Comparison of ENCODE assay signal across 1 cellular context in genomic region chr17:8189711-8190477, GRCh38.
TF ChIP-seq lines count a peak whose summit lies in the region.

TSS of gene BORCS6 (minus strand) at chr17:8190180. CDS start at chr17:8190140, 40 bp downstream.

TF ChIP-seq in HEK293, 187 proteins besides CTCF, POLR2A, EP300 and RAD21 (continued from another document):
- TF ChIP-seq ZNF26 (tag by site-specific recombination; IDR thresholded peaks at IDR 0.05) (no peak), ZNF280D (tag by site-specific recombination; IDR thresholded peaks at IDR 0.05) (no peak), ZNF560 (tag by site-specific recombination; IDR thresholded peaks at IDR 0.05; ENCODE audit: borderline replicate concordance) (no peak), ZNF132 (tag by site-specific recombination; IDR thresholded peaks at IDR 0.05; ENCODE audit: borderline replicate concordance) (no peak), ZFP37 (tag by site-specific recombination; IDR thresholded peaks at IDR 0.05) (no peak), SETDB1 (IDR thresholded peaks at IDR 0.05; ENCODE audit: insufficient read length, low read length) (no peak), ZEB2 (tag by site-specific recombination; IDR thresholded peaks at IDR 0.05) (peak; percentile 92), KLF16 (tag by site-specific recombination; IDR thresholded peaks at IDR 0.05) (peak; percentile 43; the same call in 1 of the 2 replicates), ZNF433 (tag by site-specific recombination; IDR thresholded peaks at IDR 0.05; ENCODE audit: low read depth) (no peak), ZBTB21 (tag by site-specific recombination; IDR thresholded peaks at IDR 0.05) (no peak), ZSCAN4 (tag by site-specific recombination; IDR thresholded peaks at IDR 0.05) (no peak), ZNF585B (tag by site-specific recombination; IDR thresholded peaks at IDR 0.05) (no peak), PRDM6 (tag by site-specific recombination; IDR thresholded peaks at IDR 0.05) (no peak), PRDM10 (tag by site-specific recombination; IDR thresholded peaks at IDR 0.05) (peak; percentile 98), HOXD13 (CRISPR knock-in tag; IDR thresholded peaks at IDR 0.05; ENCODE audit: borderline replicate concordance) (no peak), ZNF223 (tag by site-specific recombination; IDR thresholded peaks at IDR 0.05) (no peak), SP2 (tag by site-specific recombination; IDR thresholded peaks at IDR 0.05) (peak; percentile 97), ZNF692 (tag by site-specific recombination; IDR thresholded peaks at IDR 0.05) (peak; percentile 72; the same call in 1 of the 2 replicates), ZNF518A (tag by site-specific recombination; conservative IDR thresholded peaks at IDR 0.05; ENCODE audit: low read depth) (peak; percentile 37; the same call in 1 of the 2 replicates), ZFP3 (tag by site-specific recombination; IDR thresholded peaks at IDR 0.05; ENCODE audit: low read depth) (no peak), PBX3 (CRISPR knock-in tag; IDR thresholded peaks at IDR 0.05) (0 out of 2 replicates have a peak, but pooled peaks have one; percentile 7), ZNF157 (tag by site-specific recombination; IDR thresholded peaks at IDR 0.05) (no peak), ZIC2 (tag by site-specific recombination; IDR thresholded peaks at IDR 0.05) (peak; percentile 63), ZNF341 (tag by site-specific recombination; IDR thresholded peaks at IDR 0.05; ENCODE audit: low read depth) (peak; percentile 88), ZNF561 (tag by site-specific recombination; IDR thresholded peaks at IDR 0.05; ENCODE audit: borderline replicate concordance) (peak; percentile 86), ZNF768 (tag by site-specific recombination; IDR thresholded peaks at IDR 0.05) (no peak), ZNF530 (tag by site-specific recombination; IDR thresholded peaks at IDR 0.05; ENCODE audit: low read depth) (no peak), GLIS1 (tag by site-specific recombination; IDR thresholded peaks at IDR 0.05) (peak; percentile 84), ZNF10 (tag by site-specific recombination; IDR thresholded peaks at IDR 0.05) (no peak), ZNF404 (tag by site-specific recombination; IDR thresholded peaks at IDR 0.05) (no peak), BCL11A (tag by site-specific recombination; IDR thresholded peaks at IDR 0.05; ENCODE audit: low read depth) (peak; percentile 69; the same call in 1 of the 2 replicates), ZBTB17 (tag by site-specific recombination; IDR thresholded peaks at IDR 0.05) (peak; percentile 58), KLF8 (tag by site-specific recombination; IDR thresholded peaks at IDR 0.05) (peak; percentile 80)
TF ChIP-seq in HEK293: peak in this region for 54.
